8 cellular contexts compared by ENCODE assay signal in genomic region chr11:126318642-126319373, GRCh38. TPM values are rescaled to one million over a fixed set of nuclear protein-coding genes. Genes with fewer than 3 reads are reported as not detected.
A peak's percentile ranks its signal among the peaks of the same experiment; 100 is the strongest.
DNase-seq lines count a peak whose midpoint lies in the region; ATAC-seq and TF ChIP-seq lines count a peak whose summit lies in the region.

No MANE protein-coding gene starts in this region.

- peaks cover 22% of the 10 kb centered on the region for H3K4me1 ChIP-seq in RWPE2 (ENCODE audit: insufficient read depth, poor library complexity, severe bottlenecking)

- TF ChIP-seq CTCF in AG09319 (IDR thresholded peaks at IDR 0.05; ENCODE audit: low read depth, low read length): no peak
- no peak for TF ChIP-seq CTCF in RWPE2 (IDR thresholded peaks at IDR 0.05; ENCODE audit: poor library complexity, severe bottlenecking)
- TF ChIP-seq CTCF in coronary artery (IDR thresholded peaks at IDR 0.05): no peak

- H3K9me3 Mint-ChIP-seq in naive B cell: peaks cover 0 to 3% (median 0%) of the 10 kb centered on the region in 7 donors

- ATAC-seq in GM18858 (IDR thresholded peaks at IDR 0.05; ENCODE audit: unreplicated experiment): peak; percentile 69
- peak; percentile 92 for ATAC-seq in HG03064 (IDR thresholded peaks at IDR 0.05; ENCODE audit: low read depth, unreplicated experiment)
- peak; percentile 98 for ATAC-seq in RWPE2 (ENCODE audit: low read depth)
- peak in 1 of 2 donors; percentile 61 for ATAC-seq in naive B cell (ENCODE audit: low read depth in 2 of 2)

- H3K27ac Mint-ChIP-seq in naive B cell: peak overlapping the region in 5 of 6 donors; percentile 9 to 74 (median 62)

- H3K4me3 Mint-ChIP-seq in naive B cell: peak overlapping the region in 2 of 8 donors; percentile 17 to 49

- H3K4me3 ChIP-seq in RWPE2 (ENCODE audit: severe bottlenecking): no peak overlapping the region
- H3K4me3 ChIP-seq in coronary artery: peak overlapping the region; percentile 56

- peaks cover 33 to 56% (median 42%) of the 10 kb centered on the region in 3 donors for H3K4me1 Mint-ChIP-seq in naive B cell

- H3K27me3 ChIP-seq in RWPE2 (ENCODE audit: insufficient read depth, poor library complexity, severe bottlenecking): no peaks in the 10 kb centered on the region

- H3K27me3 Mint-ChIP-seq in naive B cell: no peaks in the 10 kb centered on the region

- peaks cover 24 to 29% of the 10 kb centered on the region in 2 donors for H3K36me3 Mint-ChIP-seq in naive B cell

- H3K36me3 ChIP-seq in RWPE2 (ENCODE audit: low read depth): peaks cover 6% of the 10 kb centered on the region; the same call in 1 of the 2 replicates

- DNase-seq in AG09319 (ENCODE audit: extremely low read depth, low read depth) (peak; percentile 88), RWPE2 (ENCODE audit: low spot score) (peak; percentile 70), coronary artery (ENCODE audit: low spot score) (no peak), naive B cell (no peak), HT-29 (ENCODE audit: low spot score) (no peak), SHP77 treated with DMSO at 0.1 percent for 48 hours (lab: John Stamatoyannopoulos, UW) (no peak)

- no peaks in the 10 kb centered on the region for H3K9me3 ChIP-seq in RWPE2 (ENCODE audit: severe bottlenecking)

- H3K27ac ChIP-seq in RWPE2 (ENCODE audit: poor library complexity, severe bottlenecking) (peak overlapping the region; percentile 94), coronary artery (peak overlapping the region; percentile 58 to 94)

RNA-seq across cellular contexts. Expression of gene DCPS, which starts 14.9 kb away (rescaled TPM):
- polyA plus RNA-seq in naive B cell (ENCODE audit: low read depth in 6 of 6): 10 to 100 TPM; 28.4 to 49.1 (median 39.5) TPM
- total RNA-seq in HT-29 (2014; rRNA removed; shearing (Covaris generic)): 51.0 and 63.2 TPM in 2 replicates

RNA-seq across cellular contexts. Expression of gene TIRAP, which starts 35.9 kb away (rescaled TPM):
- 10 to 100 TPM in 3 of 6 donors, 1 to 10 TPM in 3; 4.9 to 11.2 (median 9.9) TPM for polyA plus RNA-seq in naive B cell (ENCODE audit: low read depth in 6 of 6)
- 11.6 and 12.3 TPM in 2 replicates for total RNA-seq in HT-29 (2014; rRNA removed; shearing (Covaris generic))

RNA-seq across cellular contexts. Expression of gene ST3GAL4, which starts 36.7 kb away (rescaled TPM):
- polyA plus RNA-seq in naive B cell (ENCODE audit: low read depth in 6 of 6): 1 to 10 TPM in 2 of 6 donors, under 1 TPM in 1, not detected in 3; 0.32 to 1.3 (median 1.2) TPM
- total RNA-seq in HT-29 (2014; rRNA removed; shearing (Covaris generic)): 140 and 158 TPM in 2 replicates

RNA-seq across cellular contexts. Expression of gene FOXRED1, which starts 49.9 kb away (rescaled TPM):
- 10 to 100 TPM; 15.8 to 39.0 (median 19.8) TPM for polyA plus RNA-seq in naive B cell (ENCODE audit: low read depth in 6 of 6)
- 38.2 and 42.6 TPM in 2 replicates for total RNA-seq in HT-29 (2014; rRNA removed; shearing (Covaris generic))

RNA-seq across cellular contexts. Expression of gene SRPRA, which starts 50.1 kb away (rescaled TPM):
- polyA plus RNA-seq in naive B cell (ENCODE audit: low read depth in 6 of 6): 100 to 1,000 TPM in 1 of 6 donors, 10 to 100 TPM in 5; 55.5 to 102 (median 80.5) TPM
- total RNA-seq in HT-29 (2014; rRNA removed; shearing (Covaris generic)): 125 and 126 TPM in 2 replicates

Comparison
In these comparisons a context has a peak if more than half of its experiments do, and no peak if none do; other contexts are left out.
1. DNase-seq: peak in AG09319 (single experiment) and RWPE2 (single experiment); none in coronary artery (single experiment), naive B cell (single experiment), HT-29 (single experiment) and SHP77 treated with DMSO at 0.1 percent for 48 hours (single experiment).